In genomic region chr4:128601992-128602695, GRCh38 we compare ENCODE assay signal across 10 cellular contexts.
DNase-seq lines count a peak whose midpoint lies in the region; ATAC-seq and TF ChIP-seq lines count a peak whose summit lies in the region.
"Had no signal": no experiment of that assay in that cellular context is flagged by ENCODE, and none has a peak within 500 bp of the region (broad histone marks: within the 10 kb centered on the region; RNA-seq: fewer than 3 reads in every experiment).

No MANE protein-coding gene starts in this region.

- peaks cover 33% of the 10 kb centered on the region for H3K4me1 ChIP-seq in hepatocyte (ENCODE audit: insufficient read depth)
- peaks cover 30 to 44% (median 36%) of the 10 kb centered on the region in 4 donors for H3K4me1 ChIP-seq in stomach

- H3K79me2 ChIP-seq in hepatocyte = no peaks in the 10 kb centered on the region

- no peaks in the 10 kb centered on the region for H3K27me3 ChIP-seq in hepatocyte
- H3K27me3 ChIP-seq in stomach = no peaks in the 10 kb centered on the region

- H3K9me2 ChIP-seq in hepatocyte (replicated peaks; ENCODE audit: insufficient read depth) = no peaks in the 10 kb centered on the region

- TF ChIP-seq CTCF in brain (conservative IDR thresholded peaks at IDR 0.05) (no peak), hepatocyte (IDR thresholded peaks at IDR 0.05; ENCODE audit: poor library complexity) (no peak), stomach (IDR thresholded peaks at IDR 0.05) (no peak)

- intact Hi-C loops in stomach (cut with DNase I; ENCODE audit: low total_unique reads) = no loop called here

- peak overlapping the region; percentile 77 to 97 (median 87) for H3K27ac Mint-ChIP-seq in brain
- H3K27ac Mint-ChIP-seq in stimulated activated memory B cell treated with anti-CD40 and anti-IgM and Interleukin-4, amounts not matched to agents 10 μg/mL and 1 μg/mL and 100 μg/mL, for 72 hours = no peak overlapping the region

- peaks cover 4% of the 10 kb centered on the region for H3K27me3 Mint-ChIP-seq in brain
- peaks cover 28% of the 10 kb centered on the region for H3K27me3 Mint-ChIP-seq in stimulated activated memory B cell treated with anti-CD40 and anti-IgM and Interleukin-4, amounts not matched to agents 10 μg/mL and 1 μg/mL and 100 μg/mL, for 72 hours

- peak overlapping the region; percentile 34 for H3K4me2 ChIP-seq in hepatocyte

- peak overlapping the region in 3 of 5 experiments; percentile 8 to 53 (median 22) for H3K4me3 Mint-ChIP-seq in brain
- H3K4me3 Mint-ChIP-seq in stimulated activated memory B cell treated with anti-CD40 and anti-IgM and Interleukin-4, amounts not matched to agents 10 μg/mL and 1 μg/mL and 100 μg/mL, for 72 hours = no peak overlapping the region

- peak; percentile 35 for DNase-seq in HK-2 (ENCODE audit: unreplicated experiment)
- peak; percentile 13 for DNase-seq in hepatocyte (ENCODE audit: low spot score)
- DNase-seq in stomach = no peak
- DNase-seq in NCI-H146 (lab: John Stamatoyannopoulos, UW) = no peak
- no peak for DNase-seq in islet precursor cell
- DNase-seq: stimulated activated naive CD4-positive, alpha-beta T cell had no signal

- TF ChIP-seq POLR2A in stomach (IDR thresholded peaks at IDR 0.05) = no peak

- ATAC-seq in HG03439 (IDR thresholded peaks at IDR 0.05; ENCODE audit: unreplicated experiment) = no peak
- ATAC-seq in stimulated activated memory B cell treated with anti-CD40 and anti-IgM and Interleukin-4, amounts not matched to agents 10 μg/mL and 1 μg/mL and 100 μg/mL, for 72 hours = no peak
- ATAC-seq: activated CD4-positive, CD25-positive, alpha-beta regulatory T cell treated with anti-CD3 and anti-CD28 coated beads, Interleukin-2, amount 50 U/mL, for 24 hours had no signal

- H3K27ac ChIP-seq in hepatocyte (peak overlapping the region; percentile 89), stomach (peak overlapping the region; percentile 9 to 88 (median 75))

- no peaks in the 10 kb centered on the region for H4K20me1 ChIP-seq in hepatocyte (ENCODE audit: insufficient read depth, poor library complexity, severe bottlenecking)

- no peak overlapping the region for H3K4me3 ChIP-seq in hepatocyte
- H3K4me3 ChIP-seq in stomach = no peak overlapping the region

- H3K9me3 ChIP-seq in hepatocyte (ENCODE audit: low read depth) (no peaks in the 10 kb centered on the region), stomach (no peaks in the 10 kb centered on the region)

- H3K36me3 Mint-ChIP-seq in brain = no peaks in the 10 kb centered on the region
- H3K36me3 Mint-ChIP-seq in stimulated activated memory B cell treated with anti-CD40 and anti-IgM and Interleukin-4, amounts not matched to agents 10 μg/mL and 1 μg/mL and 100 μg/mL, for 72 hours = no peaks in the 10 kb centered on the region

- H3K36me3 ChIP-seq in hepatocyte (replicated peaks; ENCODE audit: insufficient read depth, low read depth) (no peaks in the 10 kb centered on the region), stomach (no peaks in the 10 kb centered on the region)

- H2AFZ ChIP-seq in hepatocyte = no peak overlapping the region

- TF ChIP-seq EP300 in stomach (IDR thresholded peaks at IDR 0.05) = no peak

- 100% methylated on average over 1 of the region's 1 CpG for WGBS in hepatocyte (ENCODE audit: low lambda C conversion rate, missing lambda C conversion rate)
- 60 to 94% (median 77%) methylated on average over 1 of the region's 1 CpG for WGBS in stomach, 5 donors

- no peaks in the 10 kb centered on the region for H3K9me3 Mint-ChIP-seq in brain
- H3K9me3 Mint-ChIP-seq in stimulated activated memory B cell treated with anti-CD40 and anti-IgM and Interleukin-4, amounts not matched to agents 10 μg/mL and 1 μg/mL and 100 μg/mL, for 72 hours = no peaks in the 10 kb centered on the region

- peaks cover 53% of the 10 kb centered on the region for H3K4me1 Mint-ChIP-seq in brain
- H3K4me1 Mint-ChIP-seq in stimulated activated memory B cell treated with anti-CD40 and anti-IgM and Interleukin-4, amounts not matched to agents 10 μg/mL and 1 μg/mL and 100 μg/mL, for 72 hours = no peaks in the 10 kb centered on the region

Comparison
In these comparisons a context has a peak if more than half of its experiments do, and no peak if none do; other contexts are left out.
1. DNase-seq: peak in HK-2 (single experiment) and hepatocyte (single experiment); none in stomach (single experiment), NCI-H146 (single experiment) and islet precursor cell (single experiment).